19 cellular contexts compared by ENCODE assay signal in genomic region chr1:154571964-154572288, GRCh38. TPM values are rescaled to one million over a fixed set of nuclear protein-coding genes. Genes with fewer than 3 reads are reported as not detected.
DNase-seq lines count a peak whose midpoint lies in the region; ATAC-seq and TF ChIP-seq lines count a peak whose summit lies in the region.
"Had no signal": no experiment of that assay in that cellular context is flagged by ENCODE, and none has a peak within 500 bp of the region (broad histone marks: within the 10 kb centered on the region; RNA-seq: fewer than 3 reads in every experiment).

No MANE protein-coding gene starts in this region.

- H2BK12ac ChIP-seq in neuronal stem cell (ENCODE audit: low read length), result no peak overlapping the region

- H3K4me1 Mint-ChIP-seq in activated T-cell treated with anti-CD3 and anti-CD28 coated beads, Interleukin-2, amount 50 U/mL, for 72 hours (ENCODE audit: low read depth), result peaks cover 10% of the 10 kb centered on the region
- peaks cover 5% of the 10 kb centered on the region for H3K4me1 Mint-ChIP-seq in activated T-cell treated with anti-CD3 and anti-CD28 coated beads, Interleukin-2, amount 50 U/mL, for 4 hours (ENCODE audit: low read depth)
- H3K4me1 Mint-ChIP-seq in GM23338 (peaks cover 40% of the 10 kb centered on the region), glutamatergic neuron (ENCODE audit: low read depth, unreplicated experiment) (peaks cover 37% of the 10 kb centered on the region), T-helper 17 cell (peaks cover 35% of the 10 kb centered on the region)

- peak overlapping the region; percentile 90 for H3K23ac ChIP-seq in neuronal stem cell (ENCODE audit: low read depth, low read length, poor library complexity)

- no peak overlapping the region for H2AK5ac ChIP-seq in neuronal stem cell (ENCODE audit: low read depth, low read length)

- H3K79me1 ChIP-seq in neuronal stem cell (ENCODE audit: low read depth, low read length), result no peaks in the 10 kb centered on the region

- no peaks in the 10 kb centered on the region for H3K36me3 ChIP-seq in GM23338 (ENCODE audit: insufficient read depth)
- peaks cover 3 to 59% of the 10 kb centered on the region in 2 donors for H3K36me3 ChIP-seq in neuronal stem cell (replicated peaks in 1 of 2; ENCODE audit: control insufficient read depth in 2 of 2, insufficient read depth in 2 of 2, low read length in 2 of 2)

- no CpG with 5 or more reads among the region's 29 CpGs for WGBS in neuronal stem cell (ENCODE audit: extremely low coverage in 2 of 2, insufficient read length in 2 of 2, insufficient replicate concordance in 1 of 2), 2 donors

- no peaks in the 10 kb centered on the region for H3K9me3 Mint-ChIP-seq in activated T-cell treated with anti-CD3 and anti-CD28 coated beads, Interleukin-2, amount 50 U/mL, for 72 hours
- H3K9me3 Mint-ChIP-seq in activated T-cell treated with anti-CD3 and anti-CD28 coated beads, Interleukin-2, amount 50 U/mL, for 4 hours, result no peaks in the 10 kb centered on the region
- H3K9me3 Mint-ChIP-seq in GM23338, result no peaks in the 10 kb centered on the region
- peaks cover 14% of the 10 kb centered on the region for H3K9me3 Mint-ChIP-seq in glutamatergic neuron (ENCODE audit: unreplicated experiment)
- H3K9me3 Mint-ChIP-seq: CD4-positive, alpha-beta T cell; CD8-positive, alpha-beta T cell had no signal

- H3K36me3 Mint-ChIP-seq in activated T-cell treated with anti-CD3 and anti-CD28 coated beads, Interleukin-2, amount 50 U/mL, for 72 hours (ENCODE audit: insufficient read depth in 2 of 2), result no peaks in the 10 kb centered on the region
- H3K36me3 Mint-ChIP-seq in activated T-cell treated with anti-CD3 and anti-CD28 coated beads, Interleukin-2, amount 50 U/mL, for 4 hours (ENCODE audit: insufficient read depth), result no peaks in the 10 kb centered on the region
- H3K36me3 Mint-ChIP-seq in GM23338 (ENCODE audit: low read depth) (peaks cover 12% of the 10 kb centered on the region; the same call in 1 of the 3 replicates), glutamatergic neuron (ENCODE audit: unreplicated experiment) (peaks cover 11% of the 10 kb centered on the region), T-helper 17 cell (ENCODE audit: low read depth) (no peaks in the 10 kb centered on the region)
- H3K36me3 Mint-ChIP-seq: CD8-positive, alpha-beta T cell had no signal

- no peak overlapping the region for H3K14ac ChIP-seq in neuronal stem cell (ENCODE audit: low read length)

- peaks cover 4% of the 10 kb centered on the region; the same call in 1 of the 2 replicates for H4K20me1 ChIP-seq in GM23338 (replicated peaks; ENCODE audit: insufficient read depth)

- no peak overlapping the region for H4K8ac ChIP-seq in neuronal stem cell (ENCODE audit: low read depth, low read length)

- H3F3A ChIP-seq in GM23338 (replicated peaks; ENCODE audit: low read depth), result peaks cover 11% of the 10 kb centered on the region

- no peak overlapping the region for H3K4me3 ChIP-seq in GM23338
- H3K4me3 ChIP-seq in neuronal stem cell (ENCODE audit: low read length in 2 of 2), result no peak overlapping the region
- H3K4me3 ChIP-seq: A549; BLaER1 treated with 17β-estradiol and CSF1 and Interleukin-3, amounts not matched to agents 10 nM and 100 nM had no signal

- H2BK120ac ChIP-seq in neuronal stem cell (ENCODE audit: low read depth, low read length), result no peak overlapping the region

- H2AFZ ChIP-seq in GM23338 (no peak overlapping the region), neuronal stem cell (ENCODE audit: low read length) (no peak overlapping the region)

- H3K18ac ChIP-seq in neuronal stem cell (ENCODE audit: low read length), result no peak overlapping the region

- ATAC-seq in activated T-cell treated with anti-CD3 and anti-CD28 coated beads, Interleukin-2, amount 50 U/mL, for 72 hours (replicated peaks in 1 of 2), result no peak
- ATAC-seq in activated T-cell treated with anti-CD3 and anti-CD28 coated beads, Interleukin-2, amount 50 U/mL, for 4 hours, result no peak
- no peak for ATAC-seq in GM23338
- ATAC-seq in T-helper 17 cell, result no peak
- ATAC-seq: A549; CD8-positive, alpha-beta T cell had no signal

- no peak for TF ChIP-seq CTCF in GM23338 (conservative IDR thresholded peaks at IDR 0.05; ENCODE audit: low read depth in 2 of 2)
- TF ChIP-seq CTCF in glutamatergic neuron (IDR thresholded peaks at IDR 0.05; ENCODE audit: partially characterized antibody, unreplicated experiment), result no peak

- DNase-seq in activated T-cell treated with anti-CD3 and anti-CD28 coated beads, Interleukin-2, amount 50 U/mL, for 72 hours, result no peak
- DNase-seq in activated T-cell treated with anti-CD3 and anti-CD28 coated beads, Interleukin-2, amount 50 U/mL, for 4 hours, result no peak
- DNase-seq in GM23338 (ENCODE audit: low spot score) (peak; percentile 12), glutamatergic neuron (no peak), neuronal stem cell (ENCODE audit: low spot score) (no peak), T-helper 17 cell (no peak)
- DNase-seq in stimulated activated CD4-positive, alpha-beta T cell treated with anti-CD3 and anti-CD28 coated beads, Interleukin-4, amount 100 ng/mL, for 1 hour, result no peak
- DNase-seq: AML-193; Caco-2; Calu3; CD4-positive, alpha-beta T cell; CD8-positive, alpha-beta T cell; GF-D8 had no signal

- 0 out of 2 replicates have a peak, but pooled peaks cover 4% of the 10 kb centered on the region for H3K27me3 ChIP-seq in GM23338 (ENCODE audit: insufficient read depth)
- peaks cover 0 to 12% (median 0%) of the 10 kb centered on the region in 3 experiments for H3K27me3 ChIP-seq in neuronal stem cell (ENCODE audit: control insufficient read depth in 3 of 3, insufficient read depth in 3 of 3, low read depth in 1 of 3, low read length in 3 of 3)

- no peak overlapping the region for H3K9ac ChIP-seq in neuronal stem cell (ENCODE audit: low read depth, low read length, poor library complexity)
- H3K9ac ChIP-seq: BLaER1 treated with 17β-estradiol and CSF1 and Interleukin-3, amounts not matched to agents 10 nM and 100 nM had no signal

- H3K9me3 ChIP-seq in neuronal stem cell (replicated peaks in 1 of 2; ENCODE audit: control insufficient read depth in 2 of 2, insufficient read depth in 1 of 2, low read depth in 1 of 2, low read length in 2 of 2), result no peaks in the 10 kb centered on the region
- no peaks in the 10 kb centered on the region for H3K9me3 ChIP-seq in T-helper 17 cell (ENCODE audit: control insufficient read depth, low read length, poor library complexity, severe bottlenecking)
- H3K9me3 ChIP-seq: A549; BLaER1 treated with 17β-estradiol and CSF1 and Interleukin-3, amounts not matched to agents 10 nM and 100 nM; Caco-2 had no signal

- no peaks in the 10 kb centered on the region for H3K9me2 ChIP-seq in GM23338 (ENCODE audit: insufficient read depth)

- no peak overlapping the region for H3K4ac ChIP-seq in neuronal stem cell (ENCODE audit: low read length)

- H3K27ac Mint-ChIP-seq in activated T-cell treated with anti-CD3 and anti-CD28 coated beads, Interleukin-2, amount 50 U/mL, for 72 hours, result peak overlapping the region; percentile 38
- H3K27ac Mint-ChIP-seq in GM23338 (no peak overlapping the region), glutamatergic neuron (ENCODE audit: unreplicated experiment) (peak overlapping the region; percentile 63), T-helper 17 cell (no peak overlapping the region)
- H3K27ac Mint-ChIP-seq: B cell; CD4-positive, alpha-beta T cell; CD8-positive, alpha-beta T cell had no signal

- H3K79me2 ChIP-seq in GM23338 (replicated peaks; ENCODE audit: insufficient read depth), result no peaks in the 10 kb centered on the region

- no peak overlapping the region for H2BK5ac ChIP-seq in neuronal stem cell (ENCODE audit: low read length)

- no peak overlapping the region for H3K4me3 Mint-ChIP-seq in activated T-cell treated with anti-CD3 and anti-CD28 coated beads, Interleukin-2, amount 50 U/mL, for 72 hours
- no peak overlapping the region for H3K4me3 Mint-ChIP-seq in activated T-cell treated with anti-CD3 and anti-CD28 coated beads, Interleukin-2, amount 50 U/mL, for 4 hours
- H3K4me3 Mint-ChIP-seq in GM23338, result no peak overlapping the region
- H3K4me3 Mint-ChIP-seq in glutamatergic neuron (ENCODE audit: unreplicated experiment), result no peak overlapping the region
- H3K4me3 Mint-ChIP-seq in T-helper 17 cell, result no peak overlapping the region
- H3K4me3 Mint-ChIP-seq: B cell; CD4-positive, alpha-beta T cell; CD8-positive, alpha-beta T cell had no signal

- peaks cover 15% of the 10 kb centered on the region for H3K4me1 ChIP-seq in GM23338 (ENCODE audit: insufficient read depth)
- peaks cover 9 to 12% of the 10 kb centered on the region in 2 donors for H3K4me1 ChIP-seq in neuronal stem cell (ENCODE audit: control insufficient read depth in 2 of 2, insufficient read depth in 1 of 2, low read depth in 1 of 2, low read length in 2 of 2)

- H3K27ac ChIP-seq in GM23338 (ENCODE audit: low read depth), result no peak overlapping the region
- no peak overlapping the region for H3K27ac ChIP-seq in neuronal stem cell (replicated peaks; ENCODE audit: low read length)
- H3K27ac ChIP-seq: 22Rv1; A549; BLaER1 treated with 17β-estradiol and CSF1 and Interleukin-3, amounts not matched to agents 10 nM and 100 nM; C4-2B had no signal

- peaks cover 22% of the 10 kb centered on the region for H3K27me3 Mint-ChIP-seq in activated T-cell treated with anti-CD3 and anti-CD28 coated beads, Interleukin-2, amount 50 U/mL, for 72 hours (ENCODE audit: low read depth)
- peaks cover 25% of the 10 kb centered on the region for H3K27me3 Mint-ChIP-seq in activated T-cell treated with anti-CD3 and anti-CD28 coated beads, Interleukin-2, amount 50 U/mL, for 4 hours (ENCODE audit: low read depth)
- H3K27me3 Mint-ChIP-seq in GM23338 (ENCODE audit: insufficient read depth, low read depth, poor library complexity) (peaks cover 31% of the 10 kb centered on the region), glutamatergic neuron (ENCODE audit: unreplicated experiment) (peaks cover 14% of the 10 kb centered on the region), T-helper 17 cell (peaks cover 23% of the 10 kb centered on the region)

- H3K4me2 ChIP-seq in GM23338 (no peak overlapping the region), neuronal stem cell (ENCODE audit: insufficient read depth, low read length, poor library complexity, severe bottlenecking) (no peak overlapping the region)
- H3K4me2 ChIP-seq: A549 had no signal

- no peak overlapping the region for H2BK15ac ChIP-seq in neuronal stem cell (ENCODE audit: low read length)

- H4K91ac ChIP-seq in neuronal stem cell (ENCODE audit: low read depth, low read length, poor library complexity), result no peak overlapping the region

RNA-seq across cellular contexts. Expression of gene CHRNB2, which starts 4.3 kb away (rescaled TPM):
- under 1 TPM in 1 of 2 donors, not detected in 1; 0.05 TPM for total RNA-seq in activated T-cell treated with anti-CD3 and anti-CD28 coated beads, Interleukin-2, amount 50 U/mL, for 72 hours
- total RNA-seq in activated T-cell treated with anti-CD3 and anti-CD28 coated beads, Interleukin-2, amount 50 U/mL, for 4 hours, result under 1 TPM in 1 of 3 donors, not detected in 2; 0.14 TPM
- 3.6 and 5.3 TPM in 2 replicates for total RNA-seq in GM23338 (2014; rRNA removed; shearing (Covaris generic))
- polyA plus RNA-seq in GM23338 (2016; fragmentation: Nextera tagmentation; extraction: Ambion mirVana), result 0.73 and 0.92 TPM in 2 replicates
- total RNA-seq in glutamatergic neuron (ENCODE audit: unreplicated experiment), result 44.9 TPM
- 0.66 TPM for polyA plus RNA-seq in neuronal stem cell (2013, experiment 1 of 2)
- 0.51 TPM for polyA plus RNA-seq in neuronal stem cell (2013, experiment 2 of 2)
- total RNA-seq in T-helper 17 cell, result not detected
- total RNA-seq: A172; B cell; CD4-positive, alpha-beta T cell; CD8-positive, alpha-beta T cell had no signal

RNA-seq across cellular contexts. Expression of gene UBE2Q1, which starts 13.5 kb away (rescaled TPM):
- total RNA-seq in activated T-cell treated with anti-CD3 and anti-CD28 coated beads, Interleukin-2, amount 50 U/mL, for 72 hours, result 100 to 1,000 TPM in 1 of 2 donors, 10 to 100 TPM in 1; 99.6 to 102 TPM
- 100 to 1,000 TPM in 2 of 3 donors, 10 to 100 TPM in 1; 99.0 to 106 (median 103) TPM for total RNA-seq in activated T-cell treated with anti-CD3 and anti-CD28 coated beads, Interleukin-2, amount 50 U/mL, for 4 hours
- 27.3 and 33.0 TPM in 2 replicates for total RNA-seq in GM23338 (2014; rRNA removed; shearing (Covaris generic))
- polyA plus RNA-seq in GM23338 (2016; fragmentation: Nextera tagmentation; extraction: Ambion mirVana), result 15.5 and 18.4 TPM in 2 replicates
- total RNA-seq in glutamatergic neuron (ENCODE audit: unreplicated experiment) (80.5 TPM), T-helper 17 cell (10 to 100 TPM; 80.3 to 82.4 TPM)
- 50.6 TPM for polyA plus RNA-seq in neuronal stem cell (2013, experiment 1 of 2)
- polyA plus RNA-seq in neuronal stem cell (2013, experiment 2 of 2), result 49.4 TPM

RNA-seq across cellular contexts. Expression of gene ADAR, which starts 36.1 kb away (rescaled TPM):
- 100 to 1,000 TPM; 257 to 305 TPM for total RNA-seq in activated T-cell treated with anti-CD3 and anti-CD28 coated beads, Interleukin-2, amount 50 U/mL, for 72 hours
- 100 to 1,000 TPM; 218 to 245 (median 245) TPM for total RNA-seq in activated T-cell treated with anti-CD3 and anti-CD28 coated beads, Interleukin-2, amount 50 U/mL, for 4 hours
- 188 TPM in 2 replicates for total RNA-seq in GM23338 (2014; rRNA removed; shearing (Covaris generic))
- 80.0 and 96.4 TPM in 2 replicates for polyA plus RNA-seq in GM23338 (2016; fragmentation: Nextera tagmentation; extraction: Ambion mirVana)
- 166 TPM for total RNA-seq in glutamatergic neuron (ENCODE audit: unreplicated experiment)
- polyA plus RNA-seq in neuronal stem cell (2013, experiment 1 of 2), result 63.7 TPM
- polyA plus RNA-seq in neuronal stem cell (2013, experiment 2 of 2), result 66.8 TPM
- 100 to 1,000 TPM; 197 to 231 TPM for total RNA-seq in T-helper 17 cell

Comparison
In these comparisons a context has a peak if more than half of its experiments do, and no peak if none do; other contexts are left out.
1. H3K27ac Mint-ChIP-seq: peak in activated T-cell treated with anti-CD3 and anti-CD28 coated beads, Interleukin-2, amount 50 U/mL, for 72 hours (single experiment) and glutamatergic neuron (single experiment); none in GM23338 (single experiment) and T-helper 17 cell (single experiment).